ENCODE assay signal across 21 cellular contexts in the genomic region with DNA sequence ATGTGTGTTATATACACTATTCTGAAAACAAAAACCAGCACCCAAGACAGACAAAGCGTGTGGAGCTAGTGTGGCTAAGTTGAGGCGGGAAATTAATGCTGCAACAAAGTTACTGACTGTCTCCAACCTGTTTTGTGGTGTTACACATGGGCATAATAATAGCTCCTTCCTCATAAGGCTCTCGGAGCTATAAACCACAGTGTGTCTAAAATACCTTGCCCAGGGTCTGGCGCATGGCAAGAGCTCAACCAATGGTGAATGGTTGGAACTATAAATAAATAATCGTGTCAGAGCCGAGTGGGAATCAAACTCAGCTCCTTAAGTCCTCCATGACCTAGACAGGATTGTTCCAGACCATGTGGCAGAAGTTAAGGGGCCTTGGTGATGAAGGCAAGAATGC. TPM values are rescaled to one million over a fixed set of nuclear protein-coding genes. Genes with fewer than 3 reads are reported as not detected.
DNase-seq lines count a peak whose midpoint lies in the region; ATAC-seq and TF ChIP-seq lines count a peak whose summit lies in the region.
"Had no signal": no experiment of that assay in that cellular context is flagged by ENCODE, and none has a peak within 500 bp of the region (broad histone marks: within the 10 kb centered on the region; RNA-seq: fewer than 3 reads in every experiment).

No MANE protein-coding gene starts in this region.

- ATAC-seq in mucosa of descending colon (peak; percentile 46), HG02938 (IDR thresholded peaks at IDR 0.05; ENCODE audit: unreplicated experiment) (no peak)
- ATAC-seq: activated CD4-positive, alpha-beta T cell treated with anti-CD3 and anti-CD28 coated beads for 36 hours; pancreas had no signal

- H3K36me3 ChIP-seq in KOPT-K1 (ENCODE audit: insufficient read depth, low read length) (no peaks in the 10 kb centered on the region), mucosa of descending colon (ENCODE audit: low read depth) (no peaks in the 10 kb centered on the region)
- H3K36me3 ChIP-seq: pancreas had no signal

- H3K27me3 Mint-ChIP-seq in endothelial cell (ENCODE audit: unreplicated experiment) = peaks cover 3% of the 10 kb centered on the region
- H3K27me3 Mint-ChIP-seq: activated CD4-positive, alpha-beta T cell treated with anti-CD3 and anti-CD28 coated beads for 36 hours had no signal

- peak; percentile 58 for DNase-seq in GF-D8 (lab: John Stamatoyannopoulos, UW)
- DNase-seq in SKM-1 (lab: John Stamatoyannopoulos, UW; ENCODE audit: unreplicated experiment) = peak; percentile 79
- DNase-seq in mucosa of descending colon = peak in 1 of 3 donors; percentile 6
- no peak for DNase-seq in endothelial cell (ENCODE audit: low spot score)
- DNase-seq in NCI-H187 (lab: John Stamatoyannopoulos, UW) = no peak
- DNase-seq in NCI-H345 treated with DMSO at 0.1 percent for 48 hours (lab: John Stamatoyannopoulos, UW; ENCODE audit: unreplicated experiment) = no peak
- DNase-seq: activated CD4-positive, alpha-beta T cell treated with anti-CD3 and anti-CD28 coated beads for 36 hours; activated naive CD4-positive, alpha-beta T cell treated with anti-CD3 and anti-CD28 coated beads for 36 hours; activated T-cell treated with anti-CD3 and anti-CD28 coated beads for 4 hours; COR-L47; H9; NCI-H146; NCI-H345; pancreas; SHP77; stimulated activated CD4-positive, alpha-beta T cell treated with anti-CD3 and anti-CD28 coated beads, Interleukin-4, amount 100 ng/mL, for 4 hours; T1000 had no signal

- intact Hi-C loops in mucosa of descending colon (cut with DNase I, micrococcal nuclease) = no loop called here

- peak overlapping the region; percentile 66 for H3K27ac ChIP-seq in KOPT-K1 (ENCODE audit: low read depth, low read length, poor library complexity, severe bottlenecking)
- H3K27ac ChIP-seq: coronary artery, pancreas had no signal

- no peaks in the 10 kb centered on the region for H3K9me3 Mint-ChIP-seq in endothelial cell (ENCODE audit: unreplicated experiment)
- H3K9me3 Mint-ChIP-seq: activated naive CD4-positive, alpha-beta T cell treated with anti-CD3 and anti-CD28 coated beads for 36 hours; H9 had no signal

- peaks cover 15% of the 10 kb centered on the region for H3K4me1 Mint-ChIP-seq in endothelial cell (ENCODE audit: unreplicated experiment)

- H3K4me3 Mint-ChIP-seq in endothelial cell (ENCODE audit: unreplicated experiment) = no peak overlapping the region
- H3K4me3 Mint-ChIP-seq: activated CD4-positive, alpha-beta T cell treated with anti-CD3 and anti-CD28 coated beads for 36 hours; activated naive CD4-positive, alpha-beta T cell treated with anti-CD3 and anti-CD28 coated beads for 36 hours; H9 had no signal

- H3K4me1 ChIP-seq in mucosa of descending colon (ENCODE audit: low read depth) = no peaks in the 10 kb centered on the region
- H3K4me1 ChIP-seq: pancreas had no signal

- TF ChIP-seq CTCF in mucosa of descending colon (IDR thresholded peaks at IDR 0.05) (no peak), endothelial cell (IDR thresholded peaks at IDR 0.05; ENCODE audit: unreplicated experiment) (no peak)

- H3K27ac Mint-ChIP-seq in endothelial cell (ENCODE audit: unreplicated experiment) = no peak overlapping the region
- H3K27ac Mint-ChIP-seq: activated CD4-positive, alpha-beta T cell treated with anti-CD3 and anti-CD28 coated beads for 36 hours; activated naive CD4-positive, alpha-beta T cell treated with anti-CD3 and anti-CD28 coated beads for 36 hours; H9 had no signal

- no peaks in the 10 kb centered on the region for H3K9me3 ChIP-seq in KOPT-K1 (ENCODE audit: insufficient read depth, low read length, poor library complexity, severe bottlenecking)
- H3K9me3 ChIP-seq in mucosa of descending colon = no peaks in the 10 kb centered on the region
- H3K9me3 ChIP-seq: pancreas had no signal

- H3K36me3 Mint-ChIP-seq in endothelial cell (ENCODE audit: low read depth, unreplicated experiment) = no peaks in the 10 kb centered on the region

- H3K4me3 ChIP-seq in mucosa of descending colon = no peak overlapping the region
- H3K4me3 ChIP-seq: coronary artery, pancreas, skin epidermis had no signal

RNA-seq across cellular contexts. Expression of gene TFRC, which starts 35.9 kb away (rescaled TPM):
- total RNA-seq in mucosa of descending colon (100 to 1,000 TPM; 119 to 225 (median 167) TPM), endothelial cell (ENCODE audit: unreplicated experiment) (23.5 TPM)

Comparison
In these comparisons a context has a peak if more than half of its experiments do, and no peak if none do; other contexts are left out.
1. DNase-seq: peak in GF-D8 (single experiment) and SKM-1 (single experiment); none in endothelial cell (single experiment), NCI-H187 (0 of 2) and NCI-H345 treated with DMSO at 0.1 percent for 48 hours (single experiment).